Comparison of ENCODE assay signal across 9 cellular contexts in the genomic region with DNA sequence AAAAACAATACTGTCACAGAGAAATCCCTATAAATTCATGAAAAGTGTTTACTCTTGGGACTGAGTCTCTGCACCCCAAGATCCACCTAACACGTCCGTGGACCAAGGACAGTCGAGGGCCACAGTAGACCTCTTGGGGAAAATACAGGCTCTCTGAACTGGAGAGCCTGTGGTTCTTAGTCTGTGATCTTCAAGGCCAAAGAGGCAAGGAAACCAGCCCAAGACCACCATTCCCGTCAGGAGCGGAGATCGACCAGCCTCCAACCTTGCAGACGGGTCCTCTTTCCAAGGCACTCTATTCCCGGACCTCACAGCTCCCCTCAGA. TPM values are rescaled to one million over a fixed set of nuclear protein-coding genes. Genes with fewer than 3 reads are reported as not detected.
A peak's percentile ranks its signal among the peaks of the same experiment; 100 is the strongest.
DNase-seq lines count a peak whose midpoint lies in the region; ATAC-seq and TF ChIP-seq lines count a peak whose summit lies in the region.
"Had no signal": no experiment of that assay in that cellular context is flagged by ENCODE, and none has a peak within 500 bp of the region (broad histone marks: within the 10 kb centered on the region; RNA-seq: fewer than 3 reads in every experiment).

No MANE protein-coding gene starts in this region.

- H3K36me3 Mint-ChIP-seq in activated CD4-positive, alpha-beta T cell treated with anti-CD3 and anti-CD28 coated beads, Interleukin-2, amount 10 ng/mL, durations not matched to agents 24 days and 14 days (ENCODE audit: low read depth) = no peaks in the 10 kb centered on the region
- H3K36me3 Mint-ChIP-seq in activated naive CD8-positive, alpha-beta T cell treated with anti-CD3 and anti-CD28 coated beads for 36 hours = no peaks in the 10 kb centered on the region

- H3K27ac ChIP-seq in thoracic aorta = peak overlapping the region; percentile 87 to 94

- intact Hi-C loops in activated CD4-positive, alpha-beta T cell treated with anti-CD3 and anti-CD28 coated beads, Interleukin-2, amount 10 ng/mL, durations not matched to agents 24 days and 14 days (cut with micrococcal nuclease) = loop anchor here (2.0 to 5.0 kb wide), 2 partner anchors 41 to 239 kb away; partner anchors contain the start of gene UCHL1

- no peak for DNase-seq in activated CD4-positive, alpha-beta T cell treated with anti-CD3 and anti-CD28 coated beads, Interleukin-2, amount 10 ng/mL, durations not matched to agents 24 days and 14 days
- no peak for DNase-seq in activated CD4-positive, alpha-beta T cell treated with anti-CD3 and anti-CD28 coated beads for 48 hours
- no peak for DNase-seq in activated naive CD8-positive, alpha-beta T cell treated with anti-CD3 and anti-CD28 coated beads for 36 hours
- DNase-seq in kidney glomerular epithelial cell (lab: John Stamatoyannopoulos, UW) = peak; percentile 56
- no peak for DNase-seq in thoracic aorta (ENCODE audit: low spot score)
- no peak for DNase-seq in COLO668 (lab: John Stamatoyannopoulos, UW; ENCODE audit: unreplicated experiment)
- DNase-seq in cerebellum (ENCODE audit: low spot score) = no peak
- DNase-seq: DND-41 had no signal

- H3K4me1 ChIP-seq in thoracic aorta (ENCODE audit: control insufficient read depth in 1 of 2, low read depth in 2 of 2) = peaks cover 12 to 16% of the 10 kb centered on the region in 2 donors

- H3K4me3 ChIP-seq in thoracic aorta = peak overlapping the region; percentile 89

- H3K27me3 Mint-ChIP-seq in activated CD4-positive, alpha-beta T cell treated with anti-CD3 and anti-CD28 coated beads, Interleukin-2, amount 10 ng/mL, durations not matched to agents 24 days and 14 days = peaks cover 68% of the 10 kb centered on the region
- H3K27me3 Mint-ChIP-seq in activated naive CD8-positive, alpha-beta T cell treated with anti-CD3 and anti-CD28 coated beads for 36 hours = peaks cover 62% of the 10 kb centered on the region

- no peaks in the 10 kb centered on the region for H3K27me3 ChIP-seq in thoracic aorta (replicated peaks; ENCODE audit: insufficient read depth)

- H3K9me3 Mint-ChIP-seq in activated CD4-positive, alpha-beta T cell treated with anti-CD3 and anti-CD28 coated beads, Interleukin-2, amount 10 ng/mL, durations not matched to agents 24 days and 14 days = peaks cover 6% of the 10 kb centered on the region
- no peaks in the 10 kb centered on the region for H3K9me3 Mint-ChIP-seq in activated naive CD8-positive, alpha-beta T cell treated with anti-CD3 and anti-CD28 coated beads for 36 hours

- H3K9me3 ChIP-seq in thoracic aorta = no peaks in the 10 kb centered on the region

- no peak for ATAC-seq in thoracic aorta (ENCODE audit: insufficient number of reproducible peaks, low FRiP score, low read depth)
- no peak for ATAC-seq in GM21390 (IDR thresholded peaks at IDR 0.05; ENCODE audit: unreplicated experiment)

- no peak overlapping the region for H3K27ac Mint-ChIP-seq in activated CD4-positive, alpha-beta T cell treated with anti-CD3 and anti-CD28 coated beads, Interleukin-2, amount 10 ng/mL, durations not matched to agents 24 days and 14 days
- peak overlapping the region; percentile 66 for H3K27ac Mint-ChIP-seq in activated naive CD8-positive, alpha-beta T cell treated with anti-CD3 and anti-CD28 coated beads for 36 hours

- peak overlapping the region; percentile 72 for H3K4me3 Mint-ChIP-seq in activated CD4-positive, alpha-beta T cell treated with anti-CD3 and anti-CD28 coated beads, Interleukin-2, amount 10 ng/mL, durations not matched to agents 24 days and 14 days
- peak overlapping the region; percentile 76 for H3K4me3 Mint-ChIP-seq in activated naive CD8-positive, alpha-beta T cell treated with anti-CD3 and anti-CD28 coated beads for 36 hours

- H3K4me1 Mint-ChIP-seq in activated CD4-positive, alpha-beta T cell treated with anti-CD3 and anti-CD28 coated beads, Interleukin-2, amount 10 ng/mL, durations not matched to agents 24 days and 14 days = peaks cover 27% of the 10 kb centered on the region
- H3K4me1 Mint-ChIP-seq in activated naive CD8-positive, alpha-beta T cell treated with anti-CD3 and anti-CD28 coated beads for 36 hours = peaks cover 26% of the 10 kb centered on the region

- no peaks in the 10 kb centered on the region for H3K36me3 ChIP-seq in thoracic aorta

- no peak for TF ChIP-seq CTCF in thoracic aorta (IDR thresholded peaks at IDR 0.05)

RNA-seq across cellular contexts. Expression of gene APBB2, which starts 1.6 kb away (rescaled TPM):
- 1.6 and 1.7 TPM in 2 replicates for total RNA-seq in activated CD4-positive, alpha-beta T cell treated with anti-CD3 and anti-CD28 coated beads, Interleukin-2, amount 10 ng/mL, durations not matched to agents 24 days and 14 days
- 1 to 10 TPM; 3.1 to 5.5 TPM for total RNA-seq in activated naive CD8-positive, alpha-beta T cell treated with anti-CD3 and anti-CD28 coated beads for 36 hours
- total RNA-seq in thoracic aorta = 100 to 1,000 TPM; 134 to 137 TPM
- 105 TPM for total RNA-seq in cerebellum

RNA-seq across cellular contexts. Expression of gene UCHL1, which starts 40.8 kb away (rescaled TPM):
- total RNA-seq in activated CD4-positive, alpha-beta T cell treated with anti-CD3 and anti-CD28 coated beads, Interleukin-2, amount 10 ng/mL, durations not matched to agents 24 days and 14 days = 0.26 and 0.35 TPM in 2 replicates
- total RNA-seq in activated naive CD8-positive, alpha-beta T cell treated with anti-CD3 and anti-CD28 coated beads for 36 hours = 1 to 10 TPM; 6.2 to 7.5 TPM
- total RNA-seq in thoracic aorta (100 to 1,000 TPM in 1 of 2 donors, 10 to 100 TPM in 1; 64.7 to 146 TPM), cerebellum (554 TPM)

Comparison
In these comparisons a context has a peak if more than half of its experiments do, and no peak if none do; other contexts are left out.
1. RNA of gene APBB2, which starts 1.6 kb away (total RNA-seq): 134 to 137 TPM in thoracic aorta and 105 TPM in cerebellum (single experiment); 3.1 to 5.5 TPM in activated naive CD8-positive, alpha-beta T cell treated with anti-CD3 and anti-CD28 coated beads for 36 hours and 1.6 to 1.7 TPM in activated CD4-positive, alpha-beta T cell treated with anti-CD3 and anti-CD28 coated beads, Interleukin-2, amount 10 ng/mL, durations not matched to agents 24 days and 14 days; every median in the first group is over 10 times any median in the second.
2. RNA of gene UCHL1, which starts 40.8 kb away (total RNA-seq): 554 TPM in cerebellum (single experiment) and 64.7 to 146 TPM in thoracic aorta; 6.2 to 7.5 TPM in activated naive CD8-positive, alpha-beta T cell treated with anti-CD3 and anti-CD28 coated beads for 36 hours and 0.26 to 0.35 TPM in activated CD4-positive, alpha-beta T cell treated with anti-CD3 and anti-CD28 coated beads, Interleukin-2, amount 10 ng/mL, durations not matched to agents 24 days and 14 days; every median in the first group is over 4 times any median in the second.